ENCODE assay signal across 9 cellular contexts in the genomic region with DNA sequence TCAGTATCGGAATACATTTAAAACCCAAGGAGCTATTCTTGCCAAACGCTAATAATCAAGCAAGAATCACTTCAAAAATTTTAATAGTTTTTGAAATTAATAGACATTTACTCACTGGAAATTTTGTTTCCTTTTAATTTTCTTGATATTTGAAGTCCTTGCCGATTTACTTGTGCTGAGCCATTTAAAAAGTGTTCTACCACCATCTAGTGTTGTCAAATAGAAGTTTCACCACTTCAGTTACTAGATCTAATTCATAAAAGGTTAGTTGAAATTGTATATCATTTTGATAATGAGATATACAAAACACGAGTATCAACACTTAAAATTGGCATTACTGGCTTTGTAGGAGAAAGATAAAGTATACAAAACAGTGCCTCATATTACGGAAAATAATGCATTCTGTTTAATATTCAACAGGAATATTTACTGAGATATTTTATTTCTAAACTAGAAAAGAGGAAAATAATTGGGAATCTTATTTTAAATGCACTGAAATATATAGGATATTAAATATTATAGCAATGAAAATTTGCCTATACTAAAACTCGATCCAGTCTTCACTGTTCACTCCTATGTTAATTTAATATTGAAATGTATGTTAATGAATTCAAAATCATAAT.
DNase-seq lines count a peak whose midpoint lies in the region; ATAC-seq and TF ChIP-seq lines count a peak whose summit lies in the region.
"Had no signal": no experiment of that assay in that cellular context is flagged by ENCODE, and none has a peak within 500 bp of the region (broad histone marks: within the 10 kb centered on the region; RNA-seq: fewer than 3 reads in every experiment).

No MANE protein-coding gene starts in this region.

- H3K9me3 ChIP-seq in uterus = no peaks in the 10 kb centered on the region

- no peaks in the 10 kb centered on the region for H3K9me3 Mint-ChIP-seq in activated CD4-positive, alpha-beta T cell treated with anti-CD3 and anti-CD28 coated beads, Interleukin-2, amount 10 ng/mL, durations not matched to agents 7 days and 5 days
- peaks cover 0 to 5% (median 0%) of the 10 kb centered on the region in 3 donors for H3K9me3 Mint-ChIP-seq in T-cell

- no peak overlapping the region for H3K27ac ChIP-seq in uterus

- no peak overlapping the region for H3K4me3 Mint-ChIP-seq in activated CD4-positive, alpha-beta T cell treated with anti-CD3 and anti-CD28 coated beads, Interleukin-2, amount 10 ng/mL, durations not matched to agents 7 days and 5 days
- no peak overlapping the region for H3K4me3 Mint-ChIP-seq in T-cell
- H3K4me3 Mint-ChIP-seq: CD4-positive, CD25-positive, alpha-beta regulatory T cell had no signal

- H3K36me3 ChIP-seq in uterus = no peaks in the 10 kb centered on the region

- H3K27ac Mint-ChIP-seq in activated CD4-positive, alpha-beta T cell treated with anti-CD3 and anti-CD28 coated beads, Interleukin-2, amount 10 ng/mL, durations not matched to agents 7 days and 5 days = no peak overlapping the region
- no peak overlapping the region for H3K27ac Mint-ChIP-seq in T-cell
- H3K27ac Mint-ChIP-seq: CD4-positive, CD25-positive, alpha-beta regulatory T cell had no signal

- no peaks in the 10 kb centered on the region for H3K27me3 ChIP-seq in uterus

- intact Hi-C loops in uterus (cut with DNase I; ENCODE audit: low total_unique reads) = no loop called here

- CTCF ChIA-PET in activated CD4-positive, alpha-beta T cell treated with anti-CD3 and anti-CD28 coated beads, Interleukin-2, amount 10 ng/mL, durations not matched to agents 7 days and 5 days (lab: Charles Lee) = no interaction called here
- CTCF ChIA-PET in T-cell (lab: Charles Lee) = no interaction called here

- H3K4me1 ChIP-seq in uterus = no peaks in the 10 kb centered on the region

- no peaks in the 10 kb centered on the region for H3K27me3 Mint-ChIP-seq in activated CD4-positive, alpha-beta T cell treated with anti-CD3 and anti-CD28 coated beads, Interleukin-2, amount 10 ng/mL, durations not matched to agents 7 days and 5 days
- H3K27me3 Mint-ChIP-seq in T-cell = no peaks in the 10 kb centered on the region
- H3K27me3 Mint-ChIP-seq: CD4-positive, CD25-positive, alpha-beta regulatory T cell had no signal

- ATAC-seq in T-cell (replicated peaks in 1 of 4) = no peak

- no peaks in the 10 kb centered on the region for H3K4me1 Mint-ChIP-seq in activated CD4-positive, alpha-beta T cell treated with anti-CD3 and anti-CD28 coated beads, Interleukin-2, amount 10 ng/mL, durations not matched to agents 7 days and 5 days
- H3K4me1 Mint-ChIP-seq in T-cell = no peaks in the 10 kb centered on the region
- H3K4me1 Mint-ChIP-seq: CD4-positive, CD25-positive, alpha-beta regulatory T cell had no signal

- TF ChIP-seq POLR2A in uterus (IDR thresholded peaks at IDR 0.05) = no peak

- TF ChIP-seq CTCF in uterus (IDR thresholded peaks at IDR 0.05) = no peak

- DNase-seq in NCI-H146 treated with DMSO at 0.1 percent for 48 hours (lab: John Stamatoyannopoulos, UW; ENCODE audit: unreplicated experiment) (peak; percentile 2), NCI-H146 (lab: John Stamatoyannopoulos, UW) (no peak), NOMO-1 treated with dmso at 0.1 percent for 144 hours (lab: John Stamatoyannopoulos, UW; ENCODE audit: unreplicated experiment) (peak; percentile 48), epidermal melanocyte (ENCODE audit: insufficient read length, low spot score) (peak; percentile 18), skeletal muscle cell (ENCODE audit: low read depth) (peak; percentile 27), T-cell (no peak), uterus (no peak)
- no peak for DNase-seq in activated CD4-positive, alpha-beta T cell treated with anti-CD3 and anti-CD28 coated beads, Interleukin-2, amount 10 ng/mL, durations not matched to agents 7 days and 5 days
- DNase-seq: CD4-positive, CD25-positive, alpha-beta regulatory T cell had no signal

- POLR2A ChIA-PET in activated CD4-positive, alpha-beta T cell treated with anti-CD3 and anti-CD28 coated beads, Interleukin-2, amount 10 ng/mL, durations not matched to agents 7 days and 5 days (lab: Charles Lee) = no interaction called here
- POLR2A ChIA-PET in T-cell (lab: Charles Lee) = no interaction called here

- H3K4me3 ChIP-seq in skeletal muscle cell (ENCODE audit: low read depth, low read length) = no peak overlapping the region
- H3K4me3 ChIP-seq in uterus = no peak overlapping the region

- H3K36me3 Mint-ChIP-seq in activated CD4-positive, alpha-beta T cell treated with anti-CD3 and anti-CD28 coated beads, Interleukin-2, amount 10 ng/mL, durations not matched to agents 7 days and 5 days (ENCODE audit: low read depth) = no peaks in the 10 kb centered on the region
- no peaks in the 10 kb centered on the region for H3K36me3 Mint-ChIP-seq in T-cell
- H3K36me3 Mint-ChIP-seq: CD4-positive, CD25-positive, alpha-beta regulatory T cell had no signal

Comparison
In these comparisons a context has a peak if more than half of its experiments do, and no peak if none do; other contexts are left out.
1. DNase-seq: peak in NCI-H146 treated with DMSO at 0.1 percent for 48 hours (single experiment), NOMO-1 treated with dmso at 0.1 percent for 144 hours (single experiment), epidermal melanocyte (single experiment) and skeletal muscle cell (single experiment); none in NCI-H146 (single experiment), activated CD4-positive, alpha-beta T cell treated with anti-CD3 and anti-CD28 coated beads, Interleukin-2, amount 10 ng/mL, durations not matched to agents 7 days and 5 days (single experiment), T-cell (0 of 34) and uterus (0 of 2).